1 cellular context compared by ENCODE assay signal in genomic region chr1:84506729-84507453, GRCh38.
TF ChIP-seq lines count a peak whose summit lies in the region.

No MANE protein-coding gene starts in this region.

TF ChIP-seq in K562, 482 proteins besides CTCF, POLR2A, EP300 and RAD21 (continued from another document and continues in another):
- no peak for TF ChIP-seq DEAF1 (CRISPR knock-in tag; IDR thresholded peaks at IDR 0.05)
- no peak for TF ChIP-seq ZBED1 (IDR thresholded peaks at IDR 0.05)
- no peak for TF ChIP-seq ZNF589 (CRISPR knock-in tag; IDR thresholded peaks at IDR 0.05; ENCODE audit: low read depth)
- peak; percentile 97 for TF ChIP-seq HINFP (tag; conservative IDR thresholded peaks at IDR 0.05; ENCODE audit: low read depth)
- no peak for TF ChIP-seq AFF4 (CRISPR knock-in tag; IDR thresholded peaks at IDR 0.05)
- no peak for TF ChIP-seq SRSF1 (IDR thresholded peaks at IDR 0.05; ENCODE audit: low read depth, low read length)
- TF ChIP-seq ZNF431 (CRISPR knock-in tag; IDR thresholded peaks at IDR 0.05): no peak
- no peak for TF ChIP-seq ZNF76 (CRISPR knock-in tag; IDR thresholded peaks at IDR 0.05; ENCODE audit: borderline replicate concordance)
- 0 out of 2 replicates have a peak, but pooled peaks have one; percentile 10 for TF ChIP-seq POLR2AphosphoS5 (IDR thresholded peaks at IDR 0.05; ENCODE audit: control insufficient read depth, insufficient read depth, low read depth, low read length)
- TF ChIP-seq DLX4 (CRISPR knock-in tag; IDR thresholded peaks at IDR 0.05): no peak
- TF ChIP-seq SNAPC5 (CRISPR knock-in tag; IDR thresholded peaks at IDR 0.05): no peak
- TF ChIP-seq COPS2 (conservative IDR thresholded peaks at IDR 0.05): no peak
- no peak for TF ChIP-seq POLR3G (IDR thresholded peaks at IDR 0.05; ENCODE audit: extremely low read depth, insufficient read length, insufficient replicate concordance)
- no peak; a peak in 1 of 4 replicates for TF ChIP-seq MAZ (CRISPR knock-in tag; conservative IDR thresholded peaks at IDR 0.05 in 1 of 2, IDR thresholded peaks at IDR 0.05 in 1 of 2)
- no peak for TF ChIP-seq ZNF830 (CRISPR knock-in tag; IDR thresholded peaks at IDR 0.05)
- TF ChIP-seq CEBPB (tag; IDR thresholded peaks at IDR 0.05): no peak
- no peak for TF ChIP-seq HNRNPUL1 (IDR thresholded peaks at IDR 0.05; ENCODE audit: low read length)
- TF ChIP-seq ZFP1 (CRISPR knock-in tag; IDR thresholded peaks at IDR 0.05): no peak
- no peak for TF ChIP-seq CREB1 (IDR thresholded peaks at IDR 0.05)
- no peak for TF ChIP-seq CREB1 (CRISPR knock-in tag; IDR thresholded peaks at IDR 0.05)
- no peak for TF ChIP-seq STAG1 (CRISPR knock-in tag; IDR thresholded peaks at IDR 0.05; ENCODE audit: borderline replicate concordance)
- TF ChIP-seq RBFOX2 (IDR thresholded peaks at IDR 0.05; ENCODE audit: low read depth, low read length): no peak; the same call in 1 of the 2 replicates
- no peak for TF ChIP-seq MLX (CRISPR knock-in tag; conservative IDR thresholded peaks at IDR 0.05)
- TF ChIP-seq ZBTB17 (CRISPR knock-in tag; IDR thresholded peaks at IDR 0.05): peak; percentile 94
- no peak for TF ChIP-seq ZNF561 (CRISPR knock-in tag; conservative IDR thresholded peaks at IDR 0.05)
- TF ChIP-seq HOMEZ (CRISPR knock-in tag; IDR thresholded peaks at IDR 0.05): no peak
- no peak for TF ChIP-seq HCFC1 (IDR thresholded peaks at IDR 0.05; ENCODE audit: low read depth, low read length)
- TF ChIP-seq ZBTB40 (IDR thresholded peaks at IDR 0.05): peak; percentile 56
- TF ChIP-seq ZBTB40 (CRISPR knock-in tag; IDR thresholded peaks at IDR 0.05): no peak
- TF ChIP-seq XRCC3 (IDR thresholded peaks at IDR 0.05): no peak
- no peak for TF ChIP-seq CAMTA2 (CRISPR knock-in tag; conservative IDR thresholded peaks at IDR 0.05)
- TF ChIP-seq WHSC1 (IDR thresholded peaks at IDR 0.05; ENCODE audit: low read length): no peak
- no peak for TF ChIP-seq RREB1 (CRISPR knock-in tag; IDR thresholded peaks at IDR 0.05)
- no peak for TF ChIP-seq THRAP3 (IDR thresholded peaks at IDR 0.05; ENCODE audit: borderline replicate concordance)
